8 cellular contexts compared by ENCODE assay signal in the genomic region with DNA sequence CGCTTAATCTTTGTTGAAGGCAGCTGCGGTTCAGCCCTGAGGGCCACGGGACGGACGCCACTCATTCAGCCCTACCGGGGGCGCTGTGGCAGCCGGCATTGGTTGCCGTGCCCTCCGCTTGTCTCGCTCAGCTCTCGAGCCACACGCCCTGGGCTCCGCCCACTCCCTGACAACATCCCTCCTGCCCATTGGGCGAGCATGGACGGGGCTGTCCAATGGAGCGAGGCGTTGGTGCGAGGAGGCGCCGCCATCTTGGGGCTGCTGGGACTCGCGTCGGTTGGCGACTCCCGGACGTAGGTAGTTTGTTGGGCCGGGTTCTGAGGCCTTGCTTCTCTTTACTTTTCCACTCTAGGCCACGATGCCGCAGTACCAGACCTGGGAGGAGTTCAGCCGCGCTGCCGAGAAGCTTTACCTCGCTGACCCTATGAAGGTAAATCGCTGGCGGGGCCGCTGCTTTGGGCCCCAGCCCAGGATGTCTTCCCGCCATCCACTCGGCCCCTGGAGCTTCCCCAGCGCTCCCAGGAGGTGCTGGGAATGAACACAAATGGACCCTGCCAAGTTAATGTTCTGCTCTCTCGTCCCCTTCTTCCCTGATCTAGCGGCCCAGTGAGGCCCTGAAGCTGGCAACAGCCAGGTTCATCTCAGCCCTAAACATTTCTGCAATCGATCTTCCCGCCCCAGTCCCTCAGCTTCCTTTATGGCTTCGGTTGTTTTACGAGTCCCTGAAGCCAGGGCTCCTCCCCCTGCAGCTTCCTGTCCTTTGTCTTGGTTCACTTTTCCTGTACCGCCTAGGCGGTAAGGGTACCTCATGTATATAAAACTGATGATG. TPM values are rescaled to one million over a fixed set of nuclear protein-coding genes. Genes with fewer than 3 reads are reported as not detected.
DNase-seq lines count a peak whose midpoint lies in the region; ATAC-seq and TF ChIP-seq lines count a peak whose summit lies in the region.

A gene with protein sequence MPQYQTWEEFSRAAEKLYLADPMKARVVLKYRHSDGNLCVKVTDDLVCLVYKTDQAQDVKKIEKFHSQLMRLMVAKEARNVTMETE (plus strand): TSS at position 244 of the 829 bp plus-strand sequence. CDS start 115 bp downstream, at position 359.

- H3K9me3 ChIP-seq in PC-3 (ENCODE audit: low read length): no peaks in the 10 kb centered on the region
- no peaks in the 10 kb centered on the region for H3K9me3 ChIP-seq in esophagus (ENCODE audit: control insufficient read depth in 2 of 2, insufficient read depth in 1 of 2, low read depth in 1 of 2, low read length in 1 of 2)
- no peaks in the 10 kb centered on the region for H3K9me3 ChIP-seq in mucosa of stomach (ENCODE audit: control insufficient read depth, low read length)

- TSS peak; percentile 93 for BruUV-seq in PC-3 (replicated peaks; lab: Mats Ljungman, UMichigan)

- peak within 1 kb of the TSS; percentile 84 for H3K4me3 ChIP-seq in Jurkat, Clone E6-1 (ENCODE audit: low read length)
- H3K4me3 ChIP-seq in PC-3 (ENCODE audit: low read length): peak within 1 kb of the TSS; percentile 78
- H3K4me3 ChIP-seq in esophagus (ENCODE audit: low read depth in 1 of 2, low read length in 2 of 2): peak within 1 kb of the TSS; percentile 76 to 82
- H3K4me3 ChIP-seq in mucosa of stomach (ENCODE audit: low read length): peak within 1 kb of the TSS; percentile 80

- DNase-seq in DMS53 treated with DMSO at 0.1 percent for 48 hours (lab: John Stamatoyannopoulos, UW; ENCODE audit: unreplicated experiment) (peak; percentile 95), PC-3 (peak; percentile 100)
- peak; percentile 99 for DNase-seq in Jurkat, Clone E6-1 (ENCODE audit: low read depth, low spot score)
- peak; percentile 98 for DNase-seq in activated T-cell treated with anti-CD3 and anti-CD28 coated beads, Interleukin-2, amount 50 U/mL, for 1 hour
- peak; percentile 94 to 95 for DNase-seq in stimulated activated CD8-positive, alpha-beta memory T cell treated with anti-CD3 and anti-CD28 coated beads, Interleukin-7, amount 100 ng/mL, for 1 hour (ENCODE audit: low read depth in 2 of 2)

- H4K20me1 ChIP-seq in PC-3 (ENCODE audit: low read length): peaks cover 37% of the 10 kb centered on the region

- CTCF ChIA-PET in PC-3 (lab: Charles Lee): interaction anchor here (0.5 to 1.7 kb wide), 11 partner anchors 33 to 305 kb away, joined by 3 to 14 read pairs (median 4); a partner anchor contains a TSS

- H3K27me3 ChIP-seq in PC-3 (ENCODE audit: low read length) (no peaks in the 10 kb centered on the region), esophagus (ENCODE audit: control insufficient read depth in 1 of 2, insufficient read depth in 2 of 2, low read length in 2 of 2) (no peaks in the 10 kb centered on the region), mucosa of stomach (ENCODE audit: control insufficient read depth, insufficient read depth, low read length) (no peaks in the 10 kb centered on the region)

- peaks cover 60% of the 10 kb centered on the region for H3K79me2 ChIP-seq in PC-3 (ENCODE audit: low read length)

- ATAC-seq in GM21619 (IDR thresholded peaks at IDR 0.05; ENCODE audit: unreplicated experiment): peak; percentile 99
- ATAC-seq in PC-3: peak; percentile 92

- POLR2A ChIA-PET in PC-3 (lab: Charles Lee; ENCODE audit: unreplicated experiment): interaction anchor here (0.5 to 1.2 kb wide), 12 partner anchors 95 to 318 kb away, joined by 3 to 14 read pairs (median 5); a partner anchor contains a TSS

- TF ChIP-seq CTCF in PC-3 (conservative IDR thresholded peaks at IDR 0.05; ENCODE audit: low read depth, low read length): peak; percentile 94

- H3K36me3 ChIP-seq in PC-3 (ENCODE audit: low read depth, low read length) (peaks cover 18% of the 10 kb centered on the region), esophagus (ENCODE audit: control insufficient read depth in 2 of 2, insufficient read depth in 2 of 2, low read length in 1 of 2) (no peaks in the 10 kb centered on the region), mucosa of stomach (ENCODE audit: control insufficient read depth, insufficient read depth, low read length) (no peaks in the 10 kb centered on the region)

- WGBS in esophagus, 2 donors: 0% methylated on average over 43 to 48 of the region's 48 CpGs

- H3K9ac ChIP-seq in PC-3 (ENCODE audit: low read length) (peak within 1 kb of the TSS; percentile 91), mucosa of stomach (ENCODE audit: low read length) (peak within 1 kb of the TSS; percentile 98)

- H3K9me2 ChIP-seq in PC-3 (replicated peaks; ENCODE audit: low read length): no peaks in the 10 kb centered on the region

- intact Hi-C loops in PC-3 (cut with micrococcal nuclease): loop anchor here (1.0 to 5.0 kb wide), 4 partner anchors 33 to 302 kb away; a partner anchor contains a TSS

- H2AFZ ChIP-seq in PC-3 (ENCODE audit: low read length): peak within 1 kb of the TSS; percentile 82

- peaks cover 46% of the 10 kb centered on the region for H3K4me1 ChIP-seq in PC-3 (ENCODE audit: insufficient read depth, low read length)
- peaks cover 0 to 2% of the 10 kb centered on the region in 2 donors for H3K4me1 ChIP-seq in esophagus (ENCODE audit: control insufficient read depth in 2 of 2, insufficient read depth in 2 of 2, low read length in 1 of 2)
- peaks cover 32% of the 10 kb centered on the region for H3K4me1 ChIP-seq in mucosa of stomach (ENCODE audit: control insufficient read depth, insufficient read depth, low read length)

- peaks cover 6% of the 10 kb centered on the region for H3F3A ChIP-seq in PC-3 (ENCODE audit: low read length, unreplicated experiment)

- H3K27ac ChIP-seq in PC-3 (ENCODE audit: low read length): peak within 1 kb of the TSS; percentile 84
- H3K27ac ChIP-seq in esophagus (ENCODE audit: low read depth in 2 of 2, low read length in 1 of 2): peak within 1 kb of the TSS; percentile 97 to 98

- peak within 1 kb of the TSS; percentile 90 for H3K4me2 ChIP-seq in PC-3 (ENCODE audit: low read length)

RNA-seq across cellular contexts. Expression of the gene that starts here (rescaled TPM):
- 539 TPM for polyA plus RNA-seq in Jurkat, Clone E6-1 (2012; ENCODE audit: insufficient read depth, insufficient read length)
- 241 and 306 TPM in 2 replicates for total RNA-seq in PC-3 (2014; rRNA removed)
- polyA plus RNA-seq in esophagus: 100 to 1,000 TPM; 129 to 158 TPM

Comparison
In these comparisons a context has a peak if more than half of its experiments do, and no peak if none do; other contexts are left out.
1. Peak in every context shown above with its lines: DNase-seq, ATAC-seq, H3K4me3 ChIP-seq and H3K27ac ChIP-seq.